In genomic region chrX:12906392-12906791, GRCh38 we compare ENCODE assay signal across 10 cellular contexts.
"Had no signal": no experiment of that assay in that cellular context is flagged by ENCODE, and none has a peak within 500 bp of the region (broad histone marks: within the 10 kb centered on the region; RNA-seq: fewer than 3 reads in every experiment).

Gene TLR8, plus strand, starts transcription at chrX:12906620. Its CDS starts 87 bp downstream, at chrX:12906707.

- H3K4me1 ChIP-seq: tibial artery had no signal

- H3K27me3 ChIP-seq: brain microvascular endothelial cell, tibial artery had no signal

- DNase-seq: activated B cell treated with CpG ODN at 0.5 μM for 24 hours; activated effector memory CD4-positive, alpha-beta T cell treated with anti-CD3 and anti-CD28 coated beads, Interleukin-2, amount 50 U/mL, for 16 hours; activated T-cell treated with anti-CD3 and anti-CD28 coated beads, Interleukin-2, amount 50 U/mL, for 24 hours; amygdala; brain microvascular endothelial cell; endodermal cell; erythroblast; mesenchymal stem cell; T-helper 17 cell; tibial artery had no signal

- H3K27ac ChIP-seq: brain microvascular endothelial cell, tibial artery had no signal

- H3K36me3 ChIP-seq: brain microvascular endothelial cell, tibial artery had no signal

- H3K9me3 ChIP-seq: tibial artery had no signal

- H3K4me3 ChIP-seq: tibial artery had no signal

- ATAC-seq: T-helper 17 cell had no signal
